Comparison of ENCODE assay signal across 9 cellular contexts in genomic region chr6:18148304-18149025, GRCh38. TPM values are rescaled to one million over a fixed set of nuclear protein-coding genes. Genes with fewer than 3 reads are reported as not detected.
DNase-seq lines count a peak whose midpoint lies in the region; ATAC-seq and TF ChIP-seq lines count a peak whose summit lies in the region.
"Had no signal": no experiment of that assay in that cellular context is flagged by ENCODE, and none has a peak within 500 bp of the region (broad histone marks: within the 10 kb centered on the region; RNA-seq: fewer than 3 reads in every experiment).

No MANE protein-coding gene starts in this region.

- H2AFZ ChIP-seq in fibroblast of lung (ENCODE audit: low read length): no peak overlapping the region

- H3K79me2 ChIP-seq in fibroblast of lung (ENCODE audit: control insufficient read depth, insufficient read depth, low read length): no peaks in the 10 kb centered on the region

- in situ Hi-C loops in Panc1 (cut with HindIII; ENCODE audit: low pct_unique_long_range_greater_than_20kb, low sequenced_read_pairs): no loop called here

- intact Hi-C loops in Panc1 (cut with micrococcal nuclease; ENCODE audit: unreplicated experiment): no loop called here

- H3K4me3 ChIP-seq in Panc1 (ENCODE audit: low read depth in 2 of 2, low read length in 2 of 2) (no peak overlapping the region), fibroblast of lung (replicated peaks in 1 of 4; ENCODE audit: control extremely low read depth in 1 of 4, insufficient read depth in 1 of 4, low read depth in 3 of 4, low read length in 4 of 4) (no peak overlapping the region)
- H3K4me3 ChIP-seq: psoas muscle had no signal

- TF ChIP-seq CTCF in Panc1 (IDR thresholded peaks at IDR 0.05): no peak
- no peak for TF ChIP-seq CTCF in fibroblast of lung (conservative IDR thresholded peaks at IDR 0.05 in 1 of 2, IDR thresholded peaks at IDR 0.05 in 1 of 2; ENCODE audit: low read depth in 1 of 2, low read length in 2 of 2)

- H3K4me1 ChIP-seq in Panc1 (ENCODE audit: control insufficient read depth, insufficient read depth, low read length): no peaks in the 10 kb centered on the region; the same call in 1 of the 2 replicates
- peaks cover 8% of the 10 kb centered on the region for H3K4me1 ChIP-seq in fibroblast of lung (ENCODE audit: control insufficient read depth, extremely low read depth, insufficient read depth, low read length)

- no TSS peak for BruUV-seq in Panc1 (replicated peaks; lab: Mats Ljungman, UMichigan)

- H3K27me3 ChIP-seq in Panc1 (ENCODE audit: control insufficient read depth, insufficient read depth, low read length) (no peaks in the 10 kb centered on the region), fibroblast of lung (ENCODE audit: control insufficient read depth, insufficient read depth, low read length) (no peaks in the 10 kb centered on the region)

- DNase-seq in HCEC 1CT (peak; percentile 91), Panc1 (ENCODE audit: low read depth, low spot score) (peak; percentile 15), fibroblast of lung (ENCODE audit: low read depth in 2 of 2) (peak; percentile 88 to 93), stromal cell of bone marrow (ENCODE audit: low read depth) (peak; percentile 85), NCI-H1436 treated with DMSO at 0.1 percent for 48 hours (lab: John Stamatoyannopoulos, UW) (no peak)
- DNase-seq in stimulated activated naive CD8-positive, alpha-beta T cell treated with anti-CD3 and anti-CD28 coated beads, Interleukin-15, Interleukin-2, amounts not matched to agents 100 U/mL and 50 U/mL, for 24 hours: no peak
- DNase-seq in NK-92 treated with Interleukin-12 subunit alpha and Interleukin-12 subunit beta, amount 100 ng/mL, for 24 hours (lab: John Stamatoyannopoulos, UW): no peak
- DNase-seq: psoas muscle had no signal

- H3K4me2 ChIP-seq in fibroblast of lung (ENCODE audit: extremely low read depth, insufficient read depth, low read length): no peak overlapping the region

- H3K36me3 ChIP-seq in Panc1 (ENCODE audit: control insufficient read depth, insufficient read depth, low read length) (no peaks in the 10 kb centered on the region), fibroblast of lung (ENCODE audit: control insufficient read depth, insufficient read depth, low read length) (no peaks in the 10 kb centered on the region)

- CTCF ChIA-PET in Panc1 (lab: Charles Lee): no interaction called here

- no peak overlapping the region for H3K9ac ChIP-seq in fibroblast of lung (ENCODE audit: insufficient read depth, low read length)

- POLR2A ChIA-PET in Panc1 (lab: Charles Lee): no interaction called here

- no peak for ATAC-seq in Panc1
- ATAC-seq in stimulated activated naive CD8-positive, alpha-beta T cell treated with anti-CD3 and anti-CD28 coated beads, Interleukin-15, Interleukin-2, amounts not matched to agents 100 U/mL and 50 U/mL, for 24 hours: no peak
- no peak for ATAC-seq in HG03432 (IDR thresholded peaks at IDR 0.05; ENCODE audit: unreplicated experiment)

- H3K9me3 ChIP-seq in Panc1 (ENCODE audit: control insufficient read depth, insufficient read depth, low read depth, low read length) (no peaks in the 10 kb centered on the region), fibroblast of lung (ENCODE audit: control insufficient read depth, insufficient read depth, low read depth, low read length) (no peaks in the 10 kb centered on the region)
- H3K9me3 ChIP-seq: psoas muscle had no signal

- no peaks in the 10 kb centered on the region for H4K20me1 ChIP-seq in fibroblast of lung (ENCODE audit: control insufficient read depth, extremely low read depth, insufficient read depth, low read length)

- no peak overlapping the region for H3K27ac ChIP-seq in Panc1 (ENCODE audit: low read length)
- peak overlapping the region; percentile 30 for H3K27ac ChIP-seq in fibroblast of lung (ENCODE audit: insufficient read depth, low read length)
- H3K27ac ChIP-seq: psoas muscle had no signal

RNA-seq across cellular contexts. Expression of gene TPMT, which starts 6.4 kb away (rescaled TPM):
- total RNA-seq in Panc1 (2021; ENCODE audit: unreplicated experiment) (9.7 TPM), fibroblast of lung (12.8 and 17.5 TPM in 2 replicates)
- polyA plus RNA-seq in Panc1 (2012; ENCODE audit: insufficient read length): 4.9 TPM
- 20.2 and 30.5 TPM in 2 replicates for polyA plus RNA-seq in fibroblast of lung
- polyA plus RNA-seq in fibroblast of lung (2012): 15.0 and 23.1 TPM in 2 replicates
- 3.5 and 5.4 TPM in 2 replicates for polyA minus RNA-seq in fibroblast of lung (ENCODE audit: low replicate concordance)

RNA-seq across cellular contexts. Expression of gene KDM1B, which starts 6.8 kb away (rescaled TPM):
- total RNA-seq in Panc1 (2021; ENCODE audit: unreplicated experiment) (27.1 TPM), fibroblast of lung (19.5 and 26.1 TPM in 2 replicates)
- 23.8 TPM for polyA plus RNA-seq in Panc1 (2012; ENCODE audit: insufficient read length)
- polyA plus RNA-seq in fibroblast of lung: 12.0 and 14.9 TPM in 2 replicates
- polyA plus RNA-seq in fibroblast of lung (2012): 10.0 and 11.4 TPM in 2 replicates
- 18.2 and 19.8 TPM in 2 replicates for polyA minus RNA-seq in fibroblast of lung (ENCODE audit: low replicate concordance)

RNA-seq across cellular contexts. Expression of gene NHLRC1, which starts 26.0 kb away (rescaled TPM):
- total RNA-seq in Panc1 (2021; ENCODE audit: unreplicated experiment) (2.1 TPM), fibroblast of lung (3.1 and 3.5 TPM in 2 replicates)
- 3.1 TPM for polyA plus RNA-seq in Panc1 (2012; ENCODE audit: insufficient read length)
- 1.1 and 1.7 TPM in 2 replicates for polyA plus RNA-seq in fibroblast of lung
- 2.0 and 2.3 TPM in 2 replicates for polyA plus RNA-seq in fibroblast of lung (2012)
- 0.43 and 2.4 TPM in 2 replicates for polyA minus RNA-seq in fibroblast of lung (ENCODE audit: low replicate concordance)

Comparison
In these comparisons a context has a peak if more than half of its experiments do, and no peak if none do; other contexts are left out.
1. DNase-seq: peak in HCEC 1CT (single experiment), Panc1 (single experiment), fibroblast of lung (2 of 2) and stromal cell of bone marrow (single experiment); none in stimulated activated naive CD8-positive, alpha-beta T cell treated with anti-CD3 and anti-CD28 coated beads, Interleukin-15, Interleukin-2, amounts not matched to agents 100 U/mL and 50 U/mL, for 24 hours (single experiment), NCI-H1436 treated with DMSO at 0.1 percent for 48 hours (single experiment) and NK-92 treated with Interleukin-12 subunit alpha and Interleukin-12 subunit beta, amount 100 ng/mL, for 24 hours (single experiment).